22 cellular contexts compared by ENCODE assay signal in genomic region chr17:19799796-19800195, GRCh38. TPM values are rescaled to one million over a fixed set of nuclear protein-coding genes. Genes with fewer than 3 reads are reported as not detected.
"Had no signal": no experiment of that assay in that cellular context is flagged by ENCODE, and none has a peak within 500 bp of the region (broad histone marks: within the 10 kb centered on the region; RNA-seq: fewer than 3 reads in every experiment).

No MANE protein-coding gene starts in this region.

- ATAC-seq: activated T-cell treated with anti-CD3 and anti-CD28 coated beads, Interleukin-2, amount 50 U/mL, for 4 hours; gastroesophageal sphincter; heart right ventricle; left colon; stimulated activated naive B cell treated with anti-CD40 and anti-IgM and Interleukin-4, amounts not matched to agents 10 μg/mL and 1 μg/mL and 100 μg/mL, for 72 hours had no signal

- H3K27me3 Mint-ChIP-seq: dendritic cell treated with granulocyte-macrophage colony-stimulating factor and Interleukin-4, amounts not matched to agents 40 ng/mL and 50 ng/mL, for 4 days; naive B cell; stimulated activated naive B cell treated with anti-CD40 and anti-IgM and Interleukin-4, amounts not matched to agents 10 μg/mL and 1 μg/mL and 100 μg/mL, for 72 hours; T-cell had no signal

- H3K9me3 ChIP-seq: gastroesophageal sphincter, uterus had no signal

- DNase-seq: activated CD8-positive, alpha-beta memory T cell treated with anti-CD3 and anti-CD28 coated beads, Interleukin-2, amount 50 U/mL, for 48 hours; activated effector memory CD4-positive, alpha-beta T cell treated with Interleukin-2 at 50 U/mL for 16 hours; activated naive CD4-positive, alpha-beta T cell treated with anti-CD3 and anti-CD28 coated beads for 36 hours; activated T-cell treated with anti-CD3 and anti-CD28 coated beads, Interleukin-2, amount 50 U/mL, for 4 hours; effector CD4-positive, alpha-beta T cell; esophagus squamous epithelium; heart right ventricle; islet precursor cell; left colon; naive B cell; retina; sigmoid colon; stimulated activated CD4-positive, alpha-beta T cell treated with anti-CD3 and anti-CD28 coated beads, Interleukin-15, amount 100 ng/mL, for 24 hours; stimulated activated naive B cell treated with anti-CD40 and anti-IgM and Interleukin-4, amounts not matched to agents 10 μg/mL and 1 μg/mL and 100 μg/mL, for 72 hours; T-cell; transverse colon; uterus had no signal

- H3K27ac Mint-ChIP-seq: activated naive CD4-positive, alpha-beta T cell treated with anti-CD3 and anti-CD28 coated beads for 36 hours; dendritic cell treated with granulocyte-macrophage colony-stimulating factor and Interleukin-4, amounts not matched to agents 40 ng/mL and 50 ng/mL, for 4 days; naive B cell; neural progenitor cell; stimulated activated naive B cell treated with anti-CD40 and anti-IgM and Interleukin-4, amounts not matched to agents 10 μg/mL and 1 μg/mL and 100 μg/mL, for 72 hours had no signal

- H3K36me3 ChIP-seq: uterus had no signal

- H3K4me1 Mint-ChIP-seq: naive B cell; neural progenitor cell; stimulated activated naive B cell treated with anti-CD40 and anti-IgM and Interleukin-4, amounts not matched to agents 10 μg/mL and 1 μg/mL and 100 μg/mL, for 72 hours had no signal

- H3K4me1 ChIP-seq: gastroesophageal sphincter, heart right ventricle, neural progenitor cell, sigmoid colon, transverse colon, uterus had no signal

- H3K4me3 ChIP-seq: esophagus squamous epithelium, gastroesophageal sphincter, heart right ventricle, neural progenitor cell, sigmoid colon, smooth muscle cell, transverse colon, uterus had no signal

- H3K4me3 Mint-ChIP-seq: activated naive CD4-positive, alpha-beta T cell treated with anti-CD3 and anti-CD28 coated beads for 36 hours; activated T-cell treated with anti-CD3 and anti-CD28 coated beads, Interleukin-2, amount 50 U/mL, for 4 hours; dendritic cell treated with granulocyte-macrophage colony-stimulating factor and Interleukin-4, amounts not matched to agents 40 ng/mL and 50 ng/mL, for 4 days; naive B cell; neural progenitor cell; stimulated activated naive B cell treated with anti-CD40 and anti-IgM and Interleukin-4, amounts not matched to agents 10 μg/mL and 1 μg/mL and 100 μg/mL, for 72 hours; T-cell had no signal

- H3K27me3 ChIP-seq: esophagus squamous epithelium, gastroesophageal sphincter, heart right ventricle, neural progenitor cell, sigmoid colon, transverse colon, uterus had no signal

- H3K27ac ChIP-seq: gastroesophageal sphincter, heart right ventricle, neural progenitor cell, sigmoid colon, transverse colon, uterus had no signal

RNA-seq across cellular contexts. Expression of gene ALDH3A1, which starts 51.7 kb away (rescaled TPM):
- total RNA-seq: activated CD8-positive, alpha-beta memory T cell treated with anti-CD3 and anti-CD28 coated beads for 36 hours; activated naive CD4-positive, alpha-beta T cell treated with anti-CD3 and anti-CD28 coated beads for 36 hours; activated T-cell treated with anti-CD3 and anti-CD28 coated beads, Interleukin-2, amount 50 U/mL, for 4 hours; T-cell had no signal
- polyA plus RNA-seq: smooth muscle cell had no signal
